In genomic region chr22:29596408-29596807, GRCh38 we compare ENCODE assay signal across 1 cellular context.
A peak's percentile ranks its signal among the peaks of the same experiment; 100 is the strongest.
TF ChIP-seq lines count a peak whose summit lies in the region.

No MANE protein-coding gene starts in this region.

TF ChIP-seq in HepG2, 621 proteins besides CTCF, POLR2A, EP300 and RAD21:
- no peak for TF ChIP-seq ZNF253 (CRISPR knock-in tag; IDR thresholded peaks at IDR 0.05; ENCODE audit: borderline replicate concordance)
- TF ChIP-seq, protein P1, sequence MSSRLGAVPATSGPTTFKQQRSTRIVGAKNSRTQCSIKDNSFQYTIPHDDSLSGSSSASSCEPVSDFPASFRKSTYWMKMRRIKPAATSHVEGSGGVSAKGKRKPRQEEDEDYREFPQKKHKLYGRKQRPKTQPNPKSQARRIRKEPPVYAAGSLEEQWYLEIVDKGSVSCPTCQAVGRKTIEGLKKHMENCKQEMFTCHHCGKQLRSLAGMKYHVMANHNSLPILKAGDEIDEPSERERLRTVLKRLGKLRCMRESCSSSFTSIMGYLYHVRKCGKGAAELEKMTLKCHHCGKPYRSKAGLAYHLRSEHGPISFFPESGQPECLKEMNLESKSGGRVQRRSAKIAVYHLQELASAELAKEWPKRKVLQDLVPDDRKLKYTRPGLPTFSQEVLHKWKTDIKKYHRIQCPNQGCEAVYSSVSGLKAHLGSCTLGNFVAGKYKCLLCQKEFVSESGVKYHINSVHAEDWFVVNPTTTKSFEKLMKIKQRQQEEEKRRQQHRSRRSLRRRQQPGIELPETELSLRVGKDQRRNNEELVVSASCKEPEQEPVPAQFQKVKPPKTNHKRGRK (CRISPR knock-in tag; IDR thresholded peaks at IDR 0.05): no peak
- no peak for TF ChIP-seq E2F2 (CRISPR knock-in tag; IDR thresholded peaks at IDR 0.05; ENCODE audit: borderline replicate concordance)
- peak; percentile 41; the same call in 1 of the 2 replicates for TF ChIP-seq FOSL2 (CRISPR knock-in tag; IDR thresholded peaks at IDR 0.05)
- TF ChIP-seq ZNF121 (CRISPR knock-in tag; IDR thresholded peaks at IDR 0.05): peak; percentile 83
- TF ChIP-seq MAFF (IDR thresholded peaks at IDR 0.05; ENCODE audit: low read depth, low read length): no peak
- no peak for TF ChIP-seq PRDM4 (CRISPR knock-in tag; IDR thresholded peaks at IDR 0.05; ENCODE audit: borderline replicate concordance)
- no peak for TF ChIP-seq ZNF333 (CRISPR knock-in tag; IDR thresholded peaks at IDR 0.05; ENCODE audit: borderline replicate concordance)
- TF ChIP-seq FOXO4 (CRISPR knock-in tag; conservative IDR thresholded peaks at IDR 0.05): no peak
